9 cellular contexts compared by ENCODE assay signal in genomic region chr5:2149196-2149541, GRCh38.
DNase-seq lines count a peak whose midpoint lies in the region; ATAC-seq and TF ChIP-seq lines count a peak whose summit lies in the region.
"Had no signal": no experiment of that assay in that cellular context is flagged by ENCODE, and none has a peak within 500 bp of the region (broad histone marks: within the 10 kb centered on the region; RNA-seq: fewer than 3 reads in every experiment).

No MANE protein-coding gene starts in this region.

- H3K79me2 ChIP-seq in mammary epithelial cell (ENCODE audit: insufficient read depth, low read length), result no peaks in the 10 kb centered on the region

- dilution Hi-C loops in mammary epithelial cell (cut with HindIII; ENCODE audit: low sequenced_read_pairs), result no loop called here

- no peaks in the 10 kb centered on the region for H3K36me3 ChIP-seq in mammary epithelial cell (ENCODE audit: insufficient read depth, low read length)
- H3K36me3 ChIP-seq: WERI-Rb-1 had no signal

- H3K9me3 Mint-ChIP-seq in stimulated activated naive CD8-positive, alpha-beta T cell treated with anti-CD3 and anti-CD28 coated beads, Interleukin-15, amount 100 ng/mL, for 72 hours, result no peaks in the 10 kb centered on the region
- H3K9me3 Mint-ChIP-seq in activated CD4-positive, alpha-beta memory T cell treated with anti-CD3 and anti-CD28 coated beads, Interleukin-2, amount 10 ng/mL, durations not matched to agents 7 days and 5 days, result no peaks in the 10 kb centered on the region

- H3K27ac ChIP-seq in mammary epithelial cell (ENCODE audit: insufficient read depth, low read depth, low read length), result no peak overlapping the region
- H3K27ac ChIP-seq: WERI-Rb-1 had no signal

- POLR2A ChIA-PET in activated CD4-positive, alpha-beta memory T cell treated with anti-CD3 and anti-CD28 coated beads, Interleukin-2, amount 10 ng/mL, durations not matched to agents 7 days and 5 days (lab: Charles Lee), result no interaction called here

- no peak overlapping the region for H2AFZ ChIP-seq in mammary epithelial cell (ENCODE audit: low read depth, low read length)

- no peak overlapping the region for H3K4me3 Mint-ChIP-seq in stimulated activated naive CD8-positive, alpha-beta T cell treated with anti-CD3 and anti-CD28 coated beads, Interleukin-15, amount 100 ng/mL, for 72 hours
- no peak overlapping the region for H3K4me3 Mint-ChIP-seq in activated CD4-positive, alpha-beta memory T cell treated with anti-CD3 and anti-CD28 coated beads, Interleukin-2, amount 10 ng/mL, durations not matched to agents 7 days and 5 days

- no peaks in the 10 kb centered on the region for H3K27me3 ChIP-seq in mammary epithelial cell (ENCODE audit: insufficient read depth, low read length)

- CTCF ChIA-PET in mammary epithelial cell (lab: Charles Lee; ENCODE audit: low non-redundant PET), result no interaction called here
- CTCF ChIA-PET in activated CD4-positive, alpha-beta memory T cell treated with anti-CD3 and anti-CD28 coated beads, Interleukin-2, amount 10 ng/mL, durations not matched to agents 7 days and 5 days (lab: Charles Lee), result no interaction called here

- H4K20me1 ChIP-seq in mammary epithelial cell (ENCODE audit: insufficient read depth, low read length), result no peaks in the 10 kb centered on the region

- intact Hi-C loops in mammary epithelial cell (cut with micrococcal nuclease), result no loop called here

- H3K9ac ChIP-seq in mammary epithelial cell (ENCODE audit: insufficient read depth, low read length), result no peak overlapping the region

- BruUV-seq in mammary epithelial cell (replicated peaks; lab: Mats Ljungman, UMichigan), result no TSS peak

- peak; percentile 25 to 33 for DNase-seq in activated T-cell treated with anti-CD3 and anti-CD28 coated beads, Interleukin-2, amount 50 U/mL, for 48 hours
- no peak for DNase-seq in activated T-cell treated with anti-CD3 and anti-CD28 coated beads, Interleukin-2, amount 50 U/mL, for 1 hour
- peak; percentile 64 for DNase-seq in NCI-H2029 treated with DMSO at 0.1 percent for 48 hours (lab: John Stamatoyannopoulos, UW)
- peak; percentile 65 for DNase-seq in mammary epithelial cell
- no peak for DNase-seq in stimulated activated naive CD8-positive, alpha-beta T cell treated with anti-CD3 and anti-CD28 coated beads, Interleukin-15, amount 100 ng/mL, for 72 hours
- DNase-seq in activated CD4-positive, alpha-beta memory T cell treated with anti-CD3 and anti-CD28 coated beads, Interleukin-2, amount 10 ng/mL, durations not matched to agents 7 days and 5 days, result no peak
- DNase-seq in HuH-7 (ENCODE audit: low spot score), result no peak
- DNase-seq: WERI-Rb-1 had no signal

- in situ Hi-C loops in mammary epithelial cell (cut with MboI; ENCODE audit: low sequenced_read_pairs in 2 of 2), result no loop called here

- peaks cover 5% of the 10 kb centered on the region for H3K4me1 Mint-ChIP-seq in stimulated activated naive CD8-positive, alpha-beta T cell treated with anti-CD3 and anti-CD28 coated beads, Interleukin-15, amount 100 ng/mL, for 72 hours
- no peaks in the 10 kb centered on the region for H3K4me1 Mint-ChIP-seq in activated CD4-positive, alpha-beta memory T cell treated with anti-CD3 and anti-CD28 coated beads, Interleukin-2, amount 10 ng/mL, durations not matched to agents 7 days and 5 days

- H3K4me3 ChIP-seq in mammary epithelial cell (replicated peaks in 1 of 3; ENCODE audit: insufficient read depth in 1 of 3, low read depth in 2 of 3, low read length in 3 of 3), result no peak overlapping the region

- no peaks in the 10 kb centered on the region for H3K4me1 ChIP-seq in mammary epithelial cell (ENCODE audit: insufficient read depth, low read length)

- no peaks in the 10 kb centered on the region for H3K27me3 Mint-ChIP-seq in stimulated activated naive CD8-positive, alpha-beta T cell treated with anti-CD3 and anti-CD28 coated beads, Interleukin-15, amount 100 ng/mL, for 72 hours
- H3K27me3 Mint-ChIP-seq in activated CD4-positive, alpha-beta memory T cell treated with anti-CD3 and anti-CD28 coated beads, Interleukin-2, amount 10 ng/mL, durations not matched to agents 7 days and 5 days, result no peaks in the 10 kb centered on the region

- ATAC-seq in stimulated activated naive CD8-positive, alpha-beta T cell treated with anti-CD3 and anti-CD28 coated beads, Interleukin-15, amount 100 ng/mL, for 72 hours, result peak; percentile 61
- no peak for ATAC-seq in HG02840 (IDR thresholded peaks at IDR 0.05; ENCODE audit: low FRiP score, unreplicated experiment)

- no peak for TF ChIP-seq CTCF in mammary epithelial cell (conservative IDR thresholded peaks at IDR 0.05 in 1 of 2, IDR thresholded peaks at IDR 0.05 in 1 of 2; ENCODE audit: extremely low read depth in 1 of 2, insufficient read depth in 1 of 2, low read depth in 1 of 2, low read length in 2 of 2)

- H3K36me3 Mint-ChIP-seq in activated CD4-positive, alpha-beta memory T cell treated with anti-CD3 and anti-CD28 coated beads, Interleukin-2, amount 10 ng/mL, durations not matched to agents 7 days and 5 days (ENCODE audit: low read depth), result no peaks in the 10 kb centered on the region

- WGBS in mammary epithelial cell (ENCODE audit: low coverage, missing lambda C conversion rate), result 41% methylated on average over 7 of the region's 15 CpGs

- H3K27ac Mint-ChIP-seq in stimulated activated naive CD8-positive, alpha-beta T cell treated with anti-CD3 and anti-CD28 coated beads, Interleukin-15, amount 100 ng/mL, for 72 hours, result peak overlapping the region; percentile 29 to 57
- no peak overlapping the region for H3K27ac Mint-ChIP-seq in activated CD4-positive, alpha-beta memory T cell treated with anti-CD3 and anti-CD28 coated beads, Interleukin-2, amount 10 ng/mL, durations not matched to agents 7 days and 5 days

- peaks cover 5% of the 10 kb centered on the region for H3K9me3 ChIP-seq in mammary epithelial cell (replicated peaks; ENCODE audit: insufficient read depth, low read length)

- H3K4me2 ChIP-seq in mammary epithelial cell (ENCODE audit: insufficient read depth, low read depth, low read length), result no peak overlapping the region

Comparison
In these comparisons a context has a peak if more than half of its experiments do, and no peak if none do; other contexts are left out.
1. DNase-seq: peak in activated T-cell treated with anti-CD3 and anti-CD28 coated beads, Interleukin-2, amount 50 U/mL, for 48 hours (2 of 2), NCI-H2029 treated with DMSO at 0.1 percent for 48 hours (single experiment) and mammary epithelial cell (single experiment); none in activated T-cell treated with anti-CD3 and anti-CD28 coated beads, Interleukin-2, amount 50 U/mL, for 1 hour (single experiment), stimulated activated naive CD8-positive, alpha-beta T cell treated with anti-CD3 and anti-CD28 coated beads, Interleukin-15, amount 100 ng/mL, for 72 hours (0 of 2), activated CD4-positive, alpha-beta memory T cell treated with anti-CD3 and anti-CD28 coated beads, Interleukin-2, amount 10 ng/mL, durations not matched to agents 7 days and 5 days (single experiment) and HuH-7 (single experiment).